ENCODE assay signal across 8 cellular contexts in genomic region chr4:123397276-123398150, GRCh38. TPM values are rescaled to one million over a fixed set of nuclear protein-coding genes. Genes with fewer than 3 reads are reported as not detected.
DNase-seq lines count a peak whose midpoint lies in the region; ATAC-seq, FAIRE-seq and TF ChIP-seq lines count a peak whose summit lies in the region.

No MANE protein-coding gene starts in this region.

- H3K27ac ChIP-seq in A673 (ENCODE audit: low read depth, low read length, poor library complexity, severe bottlenecking) = peak overlapping the region; percentile 36
- H3K27ac ChIP-seq in pancreas = peak overlapping the region; percentile 89 to 97 (median 94)

- no peak for FAIRE-seq in pancreas (lab: Jason Lieb, UNC)

- intact Hi-C loops in A673 (cut with micrococcal nuclease; ENCODE audit: unreplicated experiment) (loop anchor here (2.0 to 10.0 kb wide), 7 partner anchors 110 to 867 kb away; no protein-coding TSS in a partner anchor), head of caudate nucleus (cut with DNase I) (loop anchor here (10.0 kb wide), 2 partner anchors 107 to 257 kb away; no protein-coding TSS in a partner anchor), pancreas (cut with DNase I) (loop anchor here in 2 of 3 donors (10.0 kb wide), 2 partner anchors 257 to 647 kb away; no protein-coding TSS in a partner anchor)

- DNase-seq in A673 (ENCODE audit: low spot score) (peak; percentile 74), NT2/D1 (ENCODE audit: low read depth, low spot score) (peak; percentile 22), head of caudate nucleus (peak in 40 of 42 donors; percentile 13 to 70 (median 48)), pancreas (peak; percentile 53 to 80 (median 67)), amniotic stem cell (lab: John Stamatoyannopoulos, UW) (no peak)
- peak; percentile 49 for DNase-seq in activated naive CD4-positive, alpha-beta T cell treated with anti-CD3 and anti-CD28 coated beads, Interleukin-2, amount 10 ng/mL, durations not matched to agents 7 days and 5 days

- H3K36me3 ChIP-seq in A673 (ENCODE audit: insufficient read depth, low read length, poor library complexity, severe bottlenecking) (no peaks in the 10 kb centered on the region), NT2/D1 (ENCODE audit: insufficient read depth, insufficient read length, low read length) (peaks cover 12% of the 10 kb centered on the region), pancreas (peaks cover 0 to 5% (median 0%) of the 10 kb centered on the region in 3 donors)

- peak overlapping the region; percentile 65 for H3K9ac ChIP-seq in NT2/D1 (ENCODE audit: insufficient read length, low read depth)

- TF ChIP-seq CTCF in A673 (conservative IDR thresholded peaks at IDR 0.05; ENCODE audit: low read depth, low read length) (no peak), pancreas (IDR thresholded peaks at IDR 0.05) (no peak)

- CTCF ChIA-PET in A673 (lab: Charles Lee) = interaction anchor here (0.5 to 0.7 kb wide), 2 partner anchors 205 to 251 kb away, joined by 3 read pairs; no protein-coding TSS in a partner anchor
- CTCF ChIA-PET in activated naive CD4-positive, alpha-beta T cell treated with anti-CD3 and anti-CD28 coated beads, Interleukin-2, amount 10 ng/mL, durations not matched to agents 7 days and 5 days (lab: Charles Lee) = interaction anchor here (0.7 to 2.3 kb wide), 7 partner anchors 11 to 273 kb away, joined by 3 to 10 read pairs (median 5); no protein-coding TSS in a partner anchor

- H3K9me3 ChIP-seq in A673 (ENCODE audit: low read depth, low read length, poor library complexity, severe bottlenecking) (no peaks in the 10 kb centered on the region), NT2/D1 (ENCODE audit: insufficient read depth, low read length) (no peaks in the 10 kb centered on the region), pancreas (no peaks in the 10 kb centered on the region)

- peak overlapping the region; percentile 67 for H3K27ac Mint-ChIP-seq in activated naive CD4-positive, alpha-beta T cell treated with anti-CD3 and anti-CD28 coated beads, Interleukin-2, amount 10 ng/mL, durations not matched to agents 7 days and 5 days

- WGBS in pancreas, 2 donors = 0% methylated on average over 71 to 85 of the region's 85 CpGs

- no peaks in the 10 kb centered on the region for H3K27me3 ChIP-seq in A673 (replicated peaks; ENCODE audit: insufficient read depth, low read depth, low read length, poor library complexity)
- H3K27me3 ChIP-seq in NT2/D1 (ENCODE audit: insufficient read depth, insufficient read length) = no peaks in the 10 kb centered on the region
- H3K27me3 ChIP-seq in pancreas = no peaks in the 10 kb centered on the region

- BruUV-seq in A673 (replicated peaks; lab: Mats Ljungman, UMichigan) = no TSS peak

- H3K4me1 Mint-ChIP-seq in activated naive CD4-positive, alpha-beta T cell treated with anti-CD3 and anti-CD28 coated beads, Interleukin-2, amount 10 ng/mL, durations not matched to agents 7 days and 5 days = peaks cover 39% of the 10 kb centered on the region

- H3K36me3 Mint-ChIP-seq in activated naive CD4-positive, alpha-beta T cell treated with anti-CD3 and anti-CD28 coated beads, Interleukin-2, amount 10 ng/mL, durations not matched to agents 7 days and 5 days = peaks cover 8% of the 10 kb centered on the region

- ATAC-seq in GM18870 (IDR thresholded peaks at IDR 0.05; ENCODE audit: unreplicated experiment) = peak; percentile 23
- ATAC-seq in HG03196 (IDR thresholded peaks at IDR 0.05; ENCODE audit: unreplicated experiment) = peak; percentile 30
- ATAC-seq in pancreas = peak; percentile 38 to 50 (median 44)

- H3K4me3 ChIP-seq in A673 (ENCODE audit: low read depth, low read length, poor library complexity, severe bottlenecking) (peak overlapping the region; percentile 76), NT2/D1 (ENCODE audit: insufficient read length, low read depth) (peak overlapping the region; percentile 70), pancreas (peak overlapping the region; percentile 50 to 74 (median 66))

- H3K4me1 ChIP-seq in A673 (ENCODE audit: insufficient read depth, low read length, poor library complexity, severe bottlenecking) (peaks cover 6% of the 10 kb centered on the region), NT2/D1 (ENCODE audit: insufficient read depth, insufficient read length) (no peaks in the 10 kb centered on the region), pancreas (peaks cover 0 to 9% (median 0%) of the 10 kb centered on the region in 3 donors)

- POLR2A ChIA-PET in A673 (lab: Charles Lee; ENCODE audit: low non-redundant PET) = no interaction called here

- no peaks in the 10 kb centered on the region for H3K9me3 Mint-ChIP-seq in activated naive CD4-positive, alpha-beta T cell treated with anti-CD3 and anti-CD28 coated beads, Interleukin-2, amount 10 ng/mL, durations not matched to agents 7 days and 5 days

- peaks cover 56% of the 10 kb centered on the region for H3K27me3 Mint-ChIP-seq in activated naive CD4-positive, alpha-beta T cell treated with anti-CD3 and anti-CD28 coated beads, Interleukin-2, amount 10 ng/mL, durations not matched to agents 7 days and 5 days

- peak overlapping the region; percentile 81 for H3K4me3 Mint-ChIP-seq in activated naive CD4-positive, alpha-beta T cell treated with anti-CD3 and anti-CD28 coated beads, Interleukin-2, amount 10 ng/mL, durations not matched to agents 7 days and 5 days

RNA-seq across cellular contexts. Expression of gene SPRY1, which starts 0.9 kb away (rescaled TPM):
- total RNA-seq in A673 (2021) = 6.0 and 6.8 TPM in 2 replicates
- 10 to 100 TPM; 11.2 to 29.7 (median 21.5) TPM for total RNA-seq in pancreas
- 10 to 100 TPM; 10.1 to 13.9 TPM for polyA plus RNA-seq in pancreas
